8 cellular contexts compared by ENCODE assay signal in the genomic region with DNA sequence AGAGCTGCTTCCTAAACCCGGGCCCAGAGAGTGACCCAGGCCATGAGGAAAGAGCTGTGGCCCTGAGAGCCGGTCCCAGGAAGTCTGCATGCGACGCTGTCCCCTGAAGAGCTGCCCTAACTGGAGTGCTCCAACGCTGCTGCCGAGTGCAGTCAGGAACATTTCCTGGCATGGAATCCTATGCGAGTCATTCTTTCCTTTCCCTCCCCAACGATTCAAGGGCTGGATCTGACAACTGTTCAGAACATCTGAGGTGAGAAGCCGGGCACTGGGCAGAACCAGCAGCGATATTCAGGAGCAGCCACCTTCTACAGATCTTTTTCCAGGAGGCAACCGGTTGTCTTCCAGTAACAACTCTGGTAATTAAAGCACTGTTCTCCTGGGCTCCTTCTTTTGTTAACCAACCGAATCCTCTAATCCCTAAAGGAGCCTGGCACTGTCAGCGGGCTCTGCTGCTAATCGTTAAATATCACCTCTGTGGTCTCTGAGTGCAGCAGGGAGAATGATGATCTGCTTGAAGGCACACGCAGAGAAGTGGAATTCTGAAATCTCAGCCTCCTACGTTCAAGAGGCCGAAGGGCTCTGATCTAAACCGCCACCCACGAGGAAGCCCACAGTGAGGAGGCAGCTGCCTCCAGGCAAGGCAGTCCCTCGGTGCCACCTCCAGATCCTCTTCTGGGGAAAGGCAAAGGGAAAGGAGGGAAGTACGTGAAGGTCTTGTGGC. TPM values are rescaled to one million over a fixed set of nuclear protein-coding genes. Genes with fewer than 3 reads are reported as not detected.
DNase-seq lines count a peak whose midpoint lies in the region; ATAC-seq, FAIRE-seq and TF ChIP-seq lines count a peak whose summit lies in the region.

No MANE protein-coding gene starts in this region.

- peaks cover 2 to 5% of the 10 kb centered on the region in 2 donors for H3K4me1 ChIP-seq in esophagus (ENCODE audit: control insufficient read depth in 2 of 2, insufficient read depth in 2 of 2, low read length in 1 of 2)

- no peak for TF ChIP-seq CTCF in D721Med (IDR thresholded peaks at IDR 0.05; ENCODE audit: insufficient read depth, missing control alignments)

- no peak overlapping the region for H3K4me3 ChIP-seq in esophagus (ENCODE audit: low read depth in 1 of 2, low read length in 2 of 2)

- H3K27me3 ChIP-seq in esophagus (ENCODE audit: control insufficient read depth in 1 of 2, insufficient read depth in 2 of 2, low read length in 2 of 2) = no peaks in the 10 kb centered on the region

- ATAC-seq in naive B cell (ENCODE audit: low read depth in 2 of 2) (no peak), GM21390 (IDR thresholded peaks at IDR 0.05; ENCODE audit: unreplicated experiment) (no peak)

- DNase-seq in D721Med (ENCODE audit: insufficient read length, low spot score) = peak; percentile 51
- DNase-seq in NCI-H82 treated with DMSO at 0.1 percent for 48 hours (lab: John Stamatoyannopoulos, UW; ENCODE audit: unreplicated experiment) = peak; percentile 56
- no peak for DNase-seq in naive B cell
- no peak for DNase-seq in NCI-H748 treated with DMSO at 0.1 percent for 48 hours (lab: John Stamatoyannopoulos, UW)
- DNase-seq in NCI-H526 (lab: John Stamatoyannopoulos, UW) = no peak
- DNase-seq in activated T-helper 2 cell treated with anti-CD3 and anti-CD28 coated beads, Interferon-gamma antibody, Interleukin-2, Interleukin-4, amounts not matched to agents 10 μg/mL and 5 μg/mL and 100 μg/mL, durations not matched to agents 14 hours and 24 hours and 36 hours (ENCODE audit: low spot score) = no peak

- peaks cover 46 to 57% (median 47%) of the 10 kb centered on the region in 3 donors for H3K4me1 Mint-ChIP-seq in naive B cell
- peaks cover 21% of the 10 kb centered on the region for H3K4me1 Mint-ChIP-seq in activated T-helper 2 cell treated with anti-CD3 and anti-CD28 coated beads, Interferon-gamma antibody, Interleukin-2, Interleukin-4, amounts not matched to agents 10 μg/mL and 5 μg/mL and 100 μg/mL, durations not matched to agents 14 hours and 24 hours and 36 hours (ENCODE audit: low read depth)

- H3K9me3 ChIP-seq in esophagus (ENCODE audit: control insufficient read depth in 2 of 2, insufficient read depth in 1 of 2, low read depth in 1 of 2, low read length in 1 of 2) = no peaks in the 10 kb centered on the region

- no peak for FAIRE-seq in D721Med (lab: Jason Lieb, UNC)

- peaks cover 0 to 7% of the 10 kb centered on the region in 2 donors for H3K36me3 Mint-ChIP-seq in naive B cell
- H3K36me3 Mint-ChIP-seq in activated T-helper 2 cell treated with anti-CD3 and anti-CD28 coated beads, Interferon-gamma antibody, Interleukin-2, Interleukin-4, amounts not matched to agents 10 μg/mL and 5 μg/mL and 100 μg/mL, durations not matched to agents 14 hours and 24 hours and 36 hours (ENCODE audit: low read depth) = peaks cover 5% of the 10 kb centered on the region

- peak overlapping the region in 4 of 6 donors; percentile 47 to 76 (median 62) for H3K27ac Mint-ChIP-seq in naive B cell
- H3K27ac Mint-ChIP-seq in activated T-helper 2 cell treated with anti-CD3 and anti-CD28 coated beads, Interferon-gamma antibody, Interleukin-2, Interleukin-4, amounts not matched to agents 10 μg/mL and 5 μg/mL and 100 μg/mL, durations not matched to agents 14 hours and 24 hours and 36 hours = no peak overlapping the region

- peak overlapping the region in 1 of 8 donors; percentile 62 for H3K4me3 Mint-ChIP-seq in naive B cell
- H3K4me3 Mint-ChIP-seq in activated T-helper 2 cell treated with anti-CD3 and anti-CD28 coated beads, Interferon-gamma antibody, Interleukin-2, Interleukin-4, amounts not matched to agents 10 μg/mL and 5 μg/mL and 100 μg/mL, durations not matched to agents 14 hours and 24 hours and 36 hours (ENCODE audit: low read depth) = no peak overlapping the region

- H3K9me3 Mint-ChIP-seq in naive B cell = no peaks in the 10 kb centered on the region
- no peaks in the 10 kb centered on the region for H3K9me3 Mint-ChIP-seq in activated T-helper 2 cell treated with anti-CD3 and anti-CD28 coated beads, Interferon-gamma antibody, Interleukin-2, Interleukin-4, amounts not matched to agents 10 μg/mL and 5 μg/mL and 100 μg/mL, durations not matched to agents 14 hours and 24 hours and 36 hours

- peak overlapping the region; percentile 82 to 90 for H3K27ac ChIP-seq in esophagus (ENCODE audit: low read depth in 2 of 2, low read length in 1 of 2)

- intact Hi-C loops in activated T-helper 2 cell treated with anti-CD3 and anti-CD28 coated beads, Interferon-gamma antibody, Interleukin-2, Interleukin-4, amounts not matched to agents 10 μg/mL and 5 μg/mL and 100 μg/mL, durations not matched to agents 14 hours and 24 hours and 36 hours (cut with micrococcal nuclease) = no loop called here

- no peaks in the 10 kb centered on the region for H3K27me3 Mint-ChIP-seq in naive B cell
- no peaks in the 10 kb centered on the region for H3K27me3 Mint-ChIP-seq in activated T-helper 2 cell treated with anti-CD3 and anti-CD28 coated beads, Interferon-gamma antibody, Interleukin-2, Interleukin-4, amounts not matched to agents 10 μg/mL and 5 μg/mL and 100 μg/mL, durations not matched to agents 14 hours and 24 hours and 36 hours (ENCODE audit: low read depth)

- H3K36me3 ChIP-seq in esophagus (ENCODE audit: control insufficient read depth in 2 of 2, insufficient read depth in 2 of 2, low read length in 1 of 2) = peaks cover 0 to 2% of the 10 kb centered on the region in 2 donors

- 22 to 32% methylated on average over 21 of the region's 21 CpGs for WGBS in esophagus, 2 donors

RNA-seq across cellular contexts. Expression of gene SLC45A1, which starts 55.8 kb away (rescaled TPM):
- polyA plus RNA-seq in esophagus (1 to 10 TPM in 1 of 2 donors, under 1 TPM in 1; 0.61 to 1.1 TPM), naive B cell (ENCODE audit: low read depth in 6 of 6) (under 1 TPM in 3 of 6 donors, not detected in 3; 0.09 to 0.26 (median 0.24) TPM)
- total RNA-seq in activated T-helper 2 cell treated with anti-CD3 and anti-CD28 coated beads, Interferon-gamma antibody, Interleukin-2, Interleukin-4, amounts not matched to agents 10 μg/mL and 5 μg/mL and 100 μg/mL, durations not matched to agents 14 hours and 24 hours and 36 hours = 0.50 and 0.80 TPM in 2 replicates

Comparison
In these comparisons a context has a peak if more than half of its experiments do, and no peak if none do; other contexts are left out.
1. DNase-seq: peak in D721Med (single experiment) and NCI-H82 treated with DMSO at 0.1 percent for 48 hours (single experiment); none in naive B cell (single experiment), NCI-H748 treated with DMSO at 0.1 percent for 48 hours (single experiment), NCI-H526 (0 of 2) and activated T-helper 2 cell treated with anti-CD3 and anti-CD28 coated beads, Interferon-gamma antibody, Interleukin-2, Interleukin-4, amounts not matched to agents 10 μg/mL and 5 μg/mL and 100 μg/mL, durations not matched to agents 14 hours and 24 hours and 36 hours (single experiment).